Comparison of ENCODE assay signal across 1 cellular context in genomic region chr3:66559924-66560323, GRCh38. TPM values are rescaled to one million over a fixed set of nuclear protein-coding genes. Genes with fewer than 3 reads are reported as not detected.
"Had no signal": no experiment of that assay in that cellular context is flagged by ENCODE, and none has a peak within 500 bp of the region (broad histone marks: within the 10 kb centered on the region; RNA-seq: fewer than 3 reads in every experiment).

No MANE protein-coding gene starts in this region.

RNA-seq across cellular contexts. Expression of gene LRIG1, which starts 59.1 kb away (rescaled TPM):
- total RNA-seq: PC-9 had no signal
